1 cellular context compared by ENCODE assay signal in the genomic region with DNA sequence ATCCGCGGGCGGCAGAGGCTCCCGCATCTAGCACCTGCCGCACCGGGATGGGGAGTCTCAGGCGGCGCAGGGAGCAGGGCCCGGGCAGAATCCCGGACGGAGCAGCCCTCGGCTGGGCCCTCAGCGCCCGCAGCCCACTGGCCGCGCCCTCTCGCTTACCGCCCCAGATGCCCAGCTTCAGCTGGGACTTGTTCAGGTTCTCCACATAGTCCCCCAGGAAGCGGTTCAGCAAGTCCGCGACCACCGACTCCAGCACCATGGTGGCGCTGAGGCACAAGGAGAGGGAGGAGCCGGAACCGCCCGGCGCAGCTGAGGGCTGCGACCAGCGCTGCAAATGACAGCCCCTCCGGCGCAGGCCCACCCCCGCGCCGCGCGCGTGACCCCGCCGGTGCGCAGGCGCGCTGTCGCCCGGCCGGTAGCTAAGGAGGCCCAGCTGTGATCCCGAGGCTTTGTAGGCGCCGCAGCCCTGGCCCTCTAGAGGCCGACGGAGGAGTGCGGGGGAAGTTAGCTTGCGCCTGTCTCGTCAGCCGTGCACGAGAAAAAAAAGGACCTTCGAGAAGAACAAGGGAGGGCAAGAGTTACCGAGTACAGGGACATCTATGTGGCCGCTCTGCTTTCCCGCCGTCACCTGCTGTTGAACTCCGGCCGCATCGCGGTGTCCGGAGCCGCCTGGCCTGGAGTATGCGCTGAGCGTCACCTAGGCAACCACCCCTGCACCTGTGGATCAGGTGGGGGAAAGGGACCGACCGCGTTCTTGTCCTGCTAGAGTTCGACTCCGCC.
TF ChIP-seq lines count a peak whose summit lies in the region.

A gene with protein sequence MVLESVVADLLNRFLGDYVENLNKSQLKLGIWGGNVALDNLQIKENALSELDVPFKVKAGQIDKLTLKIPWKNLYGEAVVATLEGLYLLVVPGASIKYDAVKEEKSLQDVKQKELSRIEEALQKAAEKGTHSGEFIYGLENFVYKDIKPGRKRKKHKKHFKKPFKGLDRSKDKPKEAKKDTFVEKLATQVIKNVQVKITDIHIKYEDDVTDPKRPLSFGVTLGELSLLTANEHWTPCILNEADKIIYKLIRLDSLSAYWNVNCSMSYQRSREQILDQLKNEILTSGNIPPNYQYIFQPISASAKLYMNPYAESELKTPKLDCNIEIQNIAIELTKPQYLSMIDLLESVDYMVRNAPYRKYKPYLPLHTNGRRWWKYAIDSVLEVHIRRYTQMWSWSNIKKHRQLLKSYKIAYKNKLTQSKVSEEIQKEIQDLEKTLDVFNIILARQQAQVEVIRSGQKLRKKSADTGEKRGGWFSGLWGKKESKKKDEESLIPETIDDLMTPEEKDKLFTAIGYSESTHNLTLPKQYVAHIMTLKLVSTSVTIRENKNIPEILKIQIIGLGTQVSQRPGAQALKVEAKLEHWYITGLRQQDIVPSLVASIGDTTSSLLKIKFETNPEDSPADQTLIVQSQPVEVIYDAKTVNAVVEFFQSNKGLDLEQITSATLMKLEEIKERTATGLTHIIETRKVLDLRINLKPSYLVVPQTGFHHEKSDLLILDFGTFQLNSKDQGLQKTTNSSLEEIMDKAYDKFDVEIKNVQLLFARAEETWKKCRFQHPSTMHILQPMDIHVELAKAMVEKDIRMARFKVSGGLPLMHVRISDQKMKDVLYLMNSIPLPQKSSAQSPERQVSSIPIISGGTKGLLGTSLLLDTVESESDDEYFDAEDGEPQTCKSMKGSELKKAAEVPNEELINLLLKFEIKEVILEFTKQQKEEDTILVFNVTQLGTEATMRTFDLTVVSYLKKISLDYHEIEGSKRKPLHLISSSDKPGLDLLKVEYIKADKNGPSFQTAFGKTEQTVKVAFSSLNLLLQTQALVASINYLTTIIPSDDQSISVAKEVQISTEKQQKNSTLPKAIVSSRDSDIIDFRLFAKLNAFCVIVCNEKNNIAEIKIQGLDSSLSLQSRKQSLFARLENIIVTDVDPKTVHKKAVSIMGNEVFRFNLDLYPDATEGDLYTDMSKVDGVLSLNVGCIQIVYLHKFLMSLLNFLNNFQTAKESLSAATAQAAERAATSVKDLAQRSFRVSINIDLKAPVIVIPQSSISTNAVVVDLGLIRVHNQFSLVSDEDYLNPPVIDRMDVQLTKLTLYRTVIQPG (N-terminal part only) (minus strand): TSS at position 332 of the 780 bp plus-strand sequence. CDS start 73 bp downstream, at position 259.

TF ChIP-seq in WTC11, 78 proteins besides CTCF, POLR2A, EP300 and RAD21 (continued from another document and continues in another):
- TF ChIP-seq, protein P1, sequence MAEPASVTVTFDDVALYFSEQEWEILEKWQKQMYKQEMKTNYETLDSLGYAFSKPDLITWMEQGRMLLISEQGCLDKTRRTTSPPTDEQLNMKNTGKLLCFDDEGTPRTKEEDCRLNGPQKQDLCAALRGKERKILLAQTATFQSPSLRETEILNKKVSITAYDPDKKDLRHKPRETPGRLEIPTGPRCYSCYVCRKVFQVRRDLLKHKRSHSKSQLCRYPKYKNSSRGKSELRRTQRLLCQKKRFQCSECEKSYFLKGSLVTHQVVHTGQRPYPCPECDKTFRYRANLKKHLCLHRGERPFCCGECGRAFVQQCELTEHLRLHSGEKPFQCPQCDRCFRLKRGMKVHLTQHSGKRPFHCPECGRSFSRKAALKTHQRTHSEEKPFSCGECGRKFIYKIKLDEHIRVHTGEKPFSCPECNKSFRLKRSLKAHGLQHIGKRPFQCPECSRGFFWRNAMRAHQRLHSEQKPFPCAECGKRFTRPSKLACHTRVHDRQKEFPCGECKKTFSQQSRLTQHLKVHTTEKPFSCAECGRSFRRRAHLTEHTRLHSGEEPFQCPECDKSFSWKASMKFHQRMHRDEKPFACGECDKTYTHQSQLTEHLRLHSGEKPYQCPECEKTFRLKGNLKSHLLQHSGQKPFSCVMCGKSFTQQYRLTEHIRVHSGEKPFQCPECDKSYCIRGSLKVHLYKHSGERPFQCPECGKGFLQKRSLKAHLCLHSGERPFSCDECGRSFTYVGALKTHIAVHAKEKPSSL (CRISPR knock-in tag; conservative IDR thresholded peaks at IDR 0.05), result no peak
- TF ChIP-seq, protein P2, sequence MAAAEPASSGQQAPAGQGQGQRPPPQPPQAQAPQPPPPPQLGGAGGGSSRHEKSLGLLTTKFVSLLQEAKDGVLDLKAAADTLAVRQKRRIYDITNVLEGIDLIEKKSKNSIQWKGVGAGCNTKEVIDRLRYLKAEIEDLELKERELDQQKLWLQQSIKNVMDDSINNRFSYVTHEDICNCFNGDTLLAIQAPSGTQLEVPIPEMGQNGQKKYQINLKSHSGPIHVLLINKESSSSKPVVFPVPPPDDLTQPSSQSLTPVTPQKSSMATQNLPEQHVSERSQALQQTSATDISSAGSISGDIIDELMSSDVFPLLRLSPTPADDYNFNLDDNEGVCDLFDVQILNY (CRISPR knock-in tag; IDR thresholded peaks at IDR 0.05), result peak; percentile 42; the same call in 1 of the 2 replicates
- TF ChIP-seq ZBTB21 (CRISPR knock-in tag; IDR thresholded peaks at IDR 0.05; ENCODE audit: borderline replicate concordance) (0 out of 2 replicates have a peak, but pooled peaks have one; percentile 15), NFE2L1 (CRISPR knock-in tag; IDR thresholded peaks at IDR 0.05) (peak; percentile 34; the same call in 1 of the 2 replicates), NR3C1 (CRISPR knock-in tag; conservative IDR thresholded peaks at IDR 0.05; ENCODE audit: low read depth) (no peak), ZNF416 (CRISPR knock-in tag; IDR thresholded peaks at IDR 0.05) (no peak), NR2C2 (CRISPR knock-in tag; IDR thresholded peaks at IDR 0.05) (no peak), NFATC4 (CRISPR knock-in tag; IDR thresholded peaks at IDR 0.05) (no peak), FOXP1 (CRISPR knock-in tag; IDR thresholded peaks at IDR 0.05; ENCODE audit: borderline replicate concordance) (peak; percentile 32; the same call in 1 of the 2 replicates), GRHL2 (CRISPR knock-in tag; IDR thresholded peaks at IDR 0.05; ENCODE audit: insufficient replicate concordance, severe bottlenecking) (no peak), ETV6 (CRISPR knock-in tag; IDR thresholded peaks at IDR 0.05) (0 out of 2 replicates have a peak, but pooled peaks have one; percentile 41), SP1 (CRISPR knock-in tag; conservative IDR thresholded peaks at IDR 0.05) (peak; percentile 40), ESRRA (CRISPR knock-in tag; IDR thresholded peaks at IDR 0.05; ENCODE audit: borderline replicate concordance) (peak; percentile 79), ZNF138 (CRISPR knock-in tag; conservative IDR thresholded peaks at IDR 0.05) (no peak; the same call in 1 of the 2 replicates)
- TF ChIP-seq, protein P3, sequence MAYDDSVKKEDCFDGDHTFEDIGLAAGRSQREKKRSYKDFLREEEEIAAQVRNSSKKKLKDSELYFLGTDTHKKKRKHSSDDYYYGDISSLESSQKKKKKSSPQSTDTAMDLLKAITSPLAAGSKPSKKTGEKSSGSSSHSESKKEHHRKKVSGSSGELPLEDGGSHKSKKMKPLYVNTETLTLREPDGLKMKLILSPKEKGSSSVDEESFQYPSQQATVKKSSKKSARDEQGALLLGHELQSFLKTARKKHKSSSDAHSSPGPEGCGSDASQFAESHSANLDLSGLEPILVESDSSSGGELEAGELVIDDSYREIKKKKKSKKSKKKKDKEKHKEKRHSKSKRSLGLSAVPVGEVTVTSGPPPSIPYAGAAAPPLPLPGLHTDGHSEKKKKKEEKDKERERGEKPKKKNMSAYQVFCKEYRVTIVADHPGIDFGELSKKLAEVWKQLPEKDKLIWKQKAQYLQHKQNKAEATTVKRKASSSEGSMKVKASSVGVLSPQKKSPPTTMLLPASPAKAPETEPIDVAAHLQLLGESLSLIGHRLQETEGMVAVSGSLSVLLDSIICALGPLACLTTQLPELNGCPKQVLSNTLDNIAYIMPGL (CRISPR knock-in tag; IDR thresholded peaks at IDR 0.05), result peak; percentile 91; the same call in 1 of the 2 replicates
- TF ChIP-seq, protein P4, sequence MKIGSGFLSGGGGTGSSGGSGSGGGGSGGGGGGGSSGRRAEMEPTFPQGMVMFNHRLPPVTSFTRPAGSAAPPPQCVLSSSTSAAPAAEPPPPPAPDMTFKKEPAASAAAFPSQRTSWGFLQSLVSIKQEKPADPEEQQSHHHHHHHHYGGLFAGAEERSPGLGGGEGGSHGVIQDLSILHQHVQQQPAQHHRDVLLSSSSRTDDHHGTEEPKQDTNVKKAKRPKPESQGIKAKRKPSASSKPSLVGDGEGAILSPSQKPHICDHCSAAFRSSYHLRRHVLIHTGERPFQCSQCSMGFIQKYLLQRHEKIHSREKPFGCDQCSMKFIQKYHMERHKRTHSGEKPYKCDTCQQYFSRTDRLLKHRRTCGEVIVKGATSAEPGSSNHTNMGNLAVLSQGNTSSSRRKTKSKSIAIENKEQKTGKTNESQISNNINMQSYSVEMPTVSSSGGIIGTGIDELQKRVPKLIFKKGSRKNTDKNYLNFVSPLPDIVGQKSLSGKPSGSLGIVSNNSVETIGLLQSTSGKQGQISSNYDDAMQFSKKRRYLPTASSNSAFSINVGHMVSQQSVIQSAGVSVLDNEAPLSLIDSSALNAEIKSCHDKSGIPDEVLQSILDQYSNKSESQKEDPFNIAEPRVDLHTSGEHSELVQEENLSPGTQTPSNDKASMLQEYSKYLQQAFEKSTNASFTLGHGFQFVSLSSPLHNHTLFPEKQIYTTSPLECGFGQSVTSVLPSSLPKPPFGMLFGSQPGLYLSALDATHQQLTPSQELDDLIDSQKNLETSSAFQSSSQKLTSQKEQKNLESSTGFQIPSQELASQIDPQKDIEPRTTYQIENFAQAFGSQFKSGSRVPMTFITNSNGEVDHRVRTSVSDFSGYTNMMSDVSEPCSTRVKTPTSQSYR (CRISPR knock-in tag; IDR thresholded peaks at IDR 0.05), result no peak
- TF ChIP-seq, protein P5, sequence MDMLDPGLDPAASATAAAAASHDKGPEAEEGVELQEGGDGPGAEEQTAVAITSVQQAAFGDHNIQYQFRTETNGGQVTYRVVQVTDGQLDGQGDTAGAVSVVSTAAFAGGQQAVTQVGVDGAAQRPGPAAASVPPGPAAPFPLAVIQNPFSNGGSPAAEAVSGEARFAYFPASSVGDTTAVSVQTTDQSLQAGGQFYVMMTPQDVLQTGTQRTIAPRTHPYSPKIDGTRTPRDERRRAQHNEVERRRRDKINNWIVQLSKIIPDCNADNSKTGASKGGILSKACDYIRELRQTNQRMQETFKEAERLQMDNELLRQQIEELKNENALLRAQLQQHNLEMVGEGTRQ (CRISPR knock-in tag; IDR thresholded peaks at IDR 0.05), result peak; percentile 90
- TF ChIP-seq, protein P6, sequence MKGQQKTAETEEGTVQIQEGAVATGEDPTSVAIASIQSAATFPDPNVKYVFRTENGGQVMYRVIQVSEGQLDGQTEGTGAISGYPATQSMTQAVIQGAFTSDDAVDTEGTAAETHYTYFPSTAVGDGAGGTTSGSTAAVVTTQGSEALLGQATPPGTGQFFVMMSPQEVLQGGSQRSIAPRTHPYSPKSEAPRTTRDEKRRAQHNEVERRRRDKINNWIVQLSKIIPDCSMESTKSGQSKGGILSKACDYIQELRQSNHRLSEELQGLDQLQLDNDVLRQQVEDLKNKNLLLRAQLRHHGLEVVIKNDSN (CRISPR knock-in tag; IDR thresholded peaks at IDR 0.05), result peak; percentile 47
- TF ChIP-seq, protein P7, sequence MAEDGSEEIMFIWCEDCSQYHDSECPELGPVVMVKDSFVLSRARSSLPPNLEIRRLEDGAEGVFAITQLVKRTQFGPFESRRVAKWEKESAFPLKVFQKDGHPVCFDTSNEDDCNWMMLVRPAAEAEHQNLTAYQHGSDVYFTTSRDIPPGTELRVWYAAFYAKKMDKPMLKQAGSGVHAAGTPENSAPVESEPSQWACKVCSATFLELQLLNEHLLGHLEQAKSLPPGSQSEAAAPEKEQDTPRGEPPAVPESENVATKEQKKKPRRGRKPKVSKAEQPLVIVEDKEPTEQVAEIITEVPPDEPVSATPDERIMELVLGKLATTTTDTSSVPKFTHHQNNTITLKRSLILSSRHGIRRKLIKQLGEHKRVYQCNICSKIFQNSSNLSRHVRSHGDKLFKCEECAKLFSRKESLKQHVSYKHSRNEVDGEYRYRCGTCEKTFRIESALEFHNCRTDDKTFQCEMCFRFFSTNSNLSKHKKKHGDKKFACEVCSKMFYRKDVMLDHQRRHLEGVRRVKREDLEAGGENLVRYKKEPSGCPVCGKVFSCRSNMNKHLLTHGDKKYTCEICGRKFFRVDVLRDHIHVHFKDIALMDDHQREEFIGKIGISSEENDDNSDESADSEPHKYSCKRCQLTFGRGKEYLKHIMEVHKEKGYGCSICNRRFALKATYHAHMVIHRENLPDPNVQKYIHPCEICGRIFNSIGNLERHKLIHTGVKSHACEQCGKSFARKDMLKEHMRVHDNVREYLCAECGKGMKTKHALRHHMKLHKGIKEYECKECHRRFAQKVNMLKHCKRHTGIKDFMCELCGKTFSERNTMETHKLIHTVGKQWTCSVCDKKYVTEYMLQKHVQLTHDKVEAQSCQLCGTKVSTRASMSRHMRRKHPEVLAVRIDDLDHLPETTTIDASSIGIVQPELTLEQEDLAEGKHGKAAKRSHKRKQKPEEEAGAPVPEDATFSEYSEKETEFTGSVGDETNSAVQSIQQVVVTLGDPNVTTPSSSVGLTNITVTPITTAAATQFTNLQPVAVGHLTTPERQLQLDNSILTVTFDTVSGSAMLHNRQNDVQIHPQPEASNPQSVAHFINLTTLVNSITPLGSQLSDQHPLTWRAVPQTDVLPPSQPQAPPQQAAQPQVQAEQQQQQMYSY (CRISPR knock-in tag; IDR thresholded peaks at IDR 0.05), result peak; percentile 25
- TF ChIP-seq, protein P8, sequence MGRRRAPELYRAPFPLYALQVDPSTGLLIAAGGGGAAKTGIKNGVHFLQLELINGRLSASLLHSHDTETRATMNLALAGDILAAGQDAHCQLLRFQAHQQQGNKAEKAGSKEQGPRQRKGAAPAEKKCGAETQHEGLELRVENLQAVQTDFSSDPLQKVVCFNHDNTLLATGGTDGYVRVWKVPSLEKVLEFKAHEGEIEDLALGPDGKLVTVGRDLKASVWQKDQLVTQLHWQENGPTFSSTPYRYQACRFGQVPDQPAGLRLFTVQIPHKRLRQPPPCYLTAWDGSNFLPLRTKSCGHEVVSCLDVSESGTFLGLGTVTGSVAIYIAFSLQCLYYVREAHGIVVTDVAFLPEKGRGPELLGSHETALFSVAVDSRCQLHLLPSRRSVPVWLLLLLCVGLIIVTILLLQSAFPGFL (CRISPR knock-in tag; IDR thresholded peaks at IDR 0.05; ENCODE audit: borderline replicate concordance), result no peak
- TF ChIP-seq, protein P9, sequence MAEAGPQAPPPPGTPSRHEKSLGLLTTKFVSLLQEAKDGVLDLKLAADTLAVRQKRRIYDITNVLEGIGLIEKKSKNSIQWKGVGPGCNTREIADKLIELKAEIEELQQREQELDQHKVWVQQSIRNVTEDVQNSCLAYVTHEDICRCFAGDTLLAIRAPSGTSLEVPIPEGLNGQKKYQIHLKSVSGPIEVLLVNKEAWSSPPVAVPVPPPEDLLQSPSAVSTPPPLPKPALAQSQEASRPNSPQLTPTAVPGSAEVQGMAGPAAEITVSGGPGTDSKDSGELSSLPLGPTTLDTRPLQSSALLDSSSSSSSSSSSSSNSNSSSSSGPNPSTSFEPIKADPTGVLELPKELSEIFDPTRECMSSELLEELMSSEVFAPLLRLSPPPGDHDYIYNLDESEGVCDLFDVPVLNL (CRISPR knock-in tag; IDR thresholded peaks at IDR 0.05; ENCODE audit: borderline replicate concordance, low read depth), result no peak
- TF ChIP-seq, protein P10, sequence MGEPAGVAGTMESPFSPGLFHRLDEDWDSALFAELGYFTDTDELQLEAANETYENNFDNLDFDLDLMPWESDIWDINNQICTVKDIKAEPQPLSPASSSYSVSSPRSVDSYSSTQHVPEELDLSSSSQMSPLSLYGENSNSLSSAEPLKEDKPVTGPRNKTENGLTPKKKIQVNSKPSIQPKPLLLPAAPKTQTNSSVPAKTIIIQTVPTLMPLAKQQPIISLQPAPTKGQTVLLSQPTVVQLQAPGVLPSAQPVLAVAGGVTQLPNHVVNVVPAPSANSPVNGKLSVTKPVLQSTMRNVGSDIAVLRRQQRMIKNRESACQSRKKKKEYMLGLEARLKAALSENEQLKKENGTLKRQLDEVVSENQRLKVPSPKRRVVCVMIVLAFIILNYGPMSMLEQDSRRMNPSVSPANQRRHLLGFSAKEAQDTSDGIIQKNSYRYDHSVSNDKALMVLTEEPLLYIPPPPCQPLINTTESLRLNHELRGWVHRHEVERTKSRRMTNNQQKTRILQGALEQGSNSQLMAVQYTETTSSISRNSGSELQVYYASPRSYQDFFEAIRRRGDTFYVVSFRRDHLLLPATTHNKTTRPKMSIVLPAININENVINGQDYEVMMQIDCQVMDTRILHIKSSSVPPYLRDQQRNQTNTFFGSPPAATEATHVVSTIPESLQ (CRISPR knock-in tag; IDR thresholded peaks at IDR 0.05), result no peak
